ENCODE assay signal across 1 cellular context in genomic region chr5:138466900-138467710, GRCh38.
A peak's percentile ranks its signal among the peaks of the same experiment; 100 is the strongest.
TF ChIP-seq lines count a peak whose summit lies in the region.

No MANE protein-coding gene starts in this region.

TF ChIP-seq in K562, 482 proteins besides CTCF, POLR2A, EP300 and RAD21 (continued from another document and continues in another):
- no peak for TF ChIP-seq ZNF609 (CRISPR knock-in tag; IDR thresholded peaks at IDR 0.05; ENCODE audit: borderline replicate concordance)
- peak; percentile 61 for TF ChIP-seq POLR2B (IDR thresholded peaks at IDR 0.05; ENCODE audit: low read depth, partially characterized antibody)
- TF ChIP-seq ETS1 (conservative IDR thresholded peaks at IDR 0.05; ENCODE audit: control insufficient read depth, low read depth, low read length): peak; percentile 67
- peak; percentile 1 for TF ChIP-seq ARHGAP35 (IDR thresholded peaks at IDR 0.05; ENCODE audit: partially characterized antibody)
- no peak for TF ChIP-seq ESRRA (IDR thresholded peaks at IDR 0.05; ENCODE audit: borderline replicate concordance, low read depth)
- peak; percentile 96 for TF ChIP-seq SNRNP70 (optimal IDR thresholded peaks at IDR 0.05; ENCODE audit: low read depth, low read length)
- TF ChIP-seq MCM3 (IDR thresholded peaks at IDR 0.05): no peak
- no peak for TF ChIP-seq ZBTB11 (CRISPR knock-in tag; IDR thresholded peaks at IDR 0.05)
- TF ChIP-seq BACH1 (tag; IDR thresholded peaks at IDR 0.05): no peak
- TF ChIP-seq NFE2 (IDR thresholded peaks at IDR 0.05; ENCODE audit: low read depth): no peak
- TF ChIP-seq ZNF740 (CRISPR knock-in tag; IDR thresholded peaks at IDR 0.05): peak; percentile 49; the same call in 1 of the 2 replicates
- TF ChIP-seq ZNF740 (tag; IDR thresholded peaks at IDR 0.05): no peak
- TF ChIP-seq THAP12 (CRISPR knock-in tag; IDR thresholded peaks at IDR 0.05): no peak
- peak; percentile 76; the same call in 1 of the 2 replicates for TF ChIP-seq ZNF282 (CRISPR knock-in tag; IDR thresholded peaks at IDR 0.05)
- 0 out of 4 replicates have a peak, but pooled peaks of 1 of the 2 experiments have one; percentile 2 for TF ChIP-seq TBL1XR1 (IDR thresholded peaks at IDR 0.05; ENCODE audit: low read length in 2 of 2)
- TF ChIP-seq AFF1 (IDR thresholded peaks at IDR 0.05; ENCODE audit: low read depth in 1 of 2, partially characterized antibody in 2 of 2): no peak
- peak; percentile 100 for TF ChIP-seq RBM22 (IDR thresholded peaks at IDR 0.05; ENCODE audit: low read depth, low read length, poor library complexity, severe bottlenecking)
- TF ChIP-seq CEBPZ (IDR thresholded peaks at IDR 0.05; ENCODE audit: borderline replicate concordance, low read depth, low read length): no peak
- peak; percentile 22; the same call in 1 of the 2 replicates for TF ChIP-seq NR1H2 (CRISPR knock-in tag; IDR thresholded peaks at IDR 0.05)
- TF ChIP-seq CBFA2T3 (IDR thresholded peaks at IDR 0.05): no peak
- no peak for TF ChIP-seq MTF1 (CRISPR knock-in tag; IDR thresholded peaks at IDR 0.05; ENCODE audit: borderline replicate concordance)
- no peak for TF ChIP-seq HIVEP1 (CRISPR knock-in tag; IDR thresholded peaks at IDR 0.05)
- TF ChIP-seq PRPF4 (IDR thresholded peaks at IDR 0.05; ENCODE audit: insufficient read depth, low read depth, low read length, poor library complexity, severe bottlenecking): peak; percentile 100
- TF ChIP-seq ERF (CRISPR knock-in tag; IDR thresholded peaks at IDR 0.05): no peak
- no peak for TF ChIP-seq RFX7 (CRISPR knock-in tag; IDR thresholded peaks at IDR 0.05)
- no peak for TF ChIP-seq ZNF263 (CRISPR knock-in tag; IDR thresholded peaks at IDR 0.05; ENCODE audit: borderline replicate concordance)
- peak; percentile 90 for TF ChIP-seq U2AF1 (optimal IDR thresholded peaks at IDR 0.05; ENCODE audit: low read depth, low read length)
- peak; percentile 13 for TF ChIP-seq GABPB1 (CRISPR knock-in tag; IDR thresholded peaks at IDR 0.05)
- no peak for TF ChIP-seq ILF3 (IDR thresholded peaks at IDR 0.05; ENCODE audit: borderline replicate concordance)
- no peak for TF ChIP-seq ZNF347 (CRISPR knock-in tag; IDR thresholded peaks at IDR 0.05; ENCODE audit: low read depth)
- no peak for TF ChIP-seq ETV5 (CRISPR knock-in tag; IDR thresholded peaks at IDR 0.05; ENCODE audit: low read depth)
- no peak for TF ChIP-seq NCOA4 (IDR thresholded peaks at IDR 0.05; ENCODE audit: partially characterized antibody)
- TF ChIP-seq ZNF146 (CRISPR knock-in tag; IDR thresholded peaks at IDR 0.05; ENCODE audit: unreplicated experiment): peak; percentile 9
- no peak for TF ChIP-seq DIDO1 (tag; IDR thresholded peaks at IDR 0.05; ENCODE audit: low read depth)
- no peak for TF ChIP-seq ARID2 (IDR thresholded peaks at IDR 0.05)
- TF ChIP-seq ZBTB49 (CRISPR knock-in tag; IDR thresholded peaks at IDR 0.05; ENCODE audit: borderline replicate concordance): no peak; the same call in 1 of the 2 replicates
- TF ChIP-seq PTRF (tag; IDR thresholded peaks at IDR 0.05): no peak
